ENCODE assay signal across 14 cellular contexts in genomic region chr14:58829594-58829993, GRCh38.
DNase-seq lines count a peak whose midpoint lies in the region; ATAC-seq, FAIRE-seq and TF ChIP-seq lines count a peak whose summit lies in the region.
"Had no signal": no experiment of that assay in that cellular context is flagged by ENCODE, and none has a peak within 500 bp of the region (broad histone marks: within the 10 kb centered on the region; RNA-seq: fewer than 3 reads in every experiment).

No MANE protein-coding gene starts in this region.

- no peaks in the 10 kb centered on the region for H3K79me2 ChIP-seq in astrocyte (ENCODE audit: insufficient read depth, low read length)

- no peaks in the 10 kb centered on the region for H3K27me3 Mint-ChIP-seq in astrocyte (ENCODE audit: low read depth, unreplicated experiment)
- H3K27me3 Mint-ChIP-seq: activated T-cell treated with anti-CD3 and anti-CD28 coated beads, Interleukin-2, amount 50 U/mL, for 24 hours had no signal

- H3K4me3 ChIP-seq in astrocyte (ENCODE audit: insufficient read depth, low read depth, low read length) (no peak overlapping the region), right lobe of liver (no peak overlapping the region), H7 (ENCODE audit: insufficient read depth, low read depth, low read length) (no peak overlapping the region)
- H3K4me3 ChIP-seq: SK-N-MC had no signal

- no peak overlapping the region for H3K27ac Mint-ChIP-seq in astrocyte (ENCODE audit: unreplicated experiment)
- H3K27ac Mint-ChIP-seq: activated T-cell treated with anti-CD3 and anti-CD28 coated beads, Interleukin-2, amount 50 U/mL, for 24 hours; CD14-positive monocyte; stimulated activated naive CD8-positive, alpha-beta T cell treated with anti-CD3 and anti-CD28 coated beads, Interleukin-15, Interleukin-2, amounts not matched to agents 100 ng/mL and 50 ng/mL, for 24 hours had no signal

- no peak for FAIRE-seq in astrocyte (lab: Jason Lieb, UNC)

- intact Hi-C loops in right lobe of liver (cut with DNase I), result no loop called here

- H3K36me3 Mint-ChIP-seq in astrocyte (ENCODE audit: low read depth, unreplicated experiment), result no peaks in the 10 kb centered on the region
- H3K36me3 Mint-ChIP-seq: CD14-positive monocyte had no signal

- H3K9me3 ChIP-seq in astrocyte (ENCODE audit: insufficient read depth, low read depth, low read length) (peaks cover 8% of the 10 kb centered on the region), right lobe of liver (no peaks in the 10 kb centered on the region)

- no peak for TF ChIP-seq CTCF in astrocyte (IDR thresholded peaks at IDR 0.05; ENCODE audit: insufficient read depth, low read depth, low read length)
- TF ChIP-seq CTCF in right lobe of liver (IDR thresholded peaks at IDR 0.05), result no peak

- H3K27ac ChIP-seq in astrocyte (ENCODE audit: low read depth, low read length), result no peak overlapping the region
- H3K27ac ChIP-seq in right lobe of liver, result no peak overlapping the region
- H3K27ac ChIP-seq: SK-N-MC had no signal

- TF ChIP-seq POLR2A in right lobe of liver (IDR thresholded peaks at IDR 0.05), result no peak

- H3K4me2 ChIP-seq in astrocyte (ENCODE audit: low read length), result peak overlapping the region; percentile 29

- no peaks in the 10 kb centered on the region for H3K36me3 ChIP-seq in astrocyte (ENCODE audit: insufficient read depth, low read length)
- no peaks in the 10 kb centered on the region for H3K36me3 ChIP-seq in right lobe of liver
- no peaks in the 10 kb centered on the region for H3K36me3 ChIP-seq in H7 (replicated peaks; ENCODE audit: control insufficient read depth, insufficient read depth, low read length)

- H2AFZ ChIP-seq in astrocyte (ENCODE audit: low read depth, low read length), result no peak overlapping the region

- no peak overlapping the region for H3K9ac ChIP-seq in astrocyte (ENCODE audit: low read length)

- H3K4me1 ChIP-seq in astrocyte (ENCODE audit: insufficient read depth, low read length), result peaks cover 7% of the 10 kb centered on the region
- peaks cover 0 to 7% (median 0%) of the 10 kb centered on the region in 4 donors for H3K4me1 ChIP-seq in right lobe of liver

- H3K9me3 Mint-ChIP-seq in astrocyte (ENCODE audit: unreplicated experiment), result peaks cover 12% of the 10 kb centered on the region
- H3K9me3 Mint-ChIP-seq: stimulated activated naive CD8-positive, alpha-beta T cell treated with anti-CD3 and anti-CD28 coated beads, Interleukin-15, Interleukin-2, amounts not matched to agents 100 ng/mL and 50 ng/mL, for 24 hours had no signal

- H4K20me1 ChIP-seq in astrocyte (ENCODE audit: insufficient read depth, low read length), result no peaks in the 10 kb centered on the region

- DNase-seq in DMS79 treated with DMSO at 0.1 percent for 48 hours (lab: John Stamatoyannopoulos, UW), result peak; percentile 91
- DNase-seq in NCI-H1436 treated with DMSO at 0.1 percent for 48 hours (lab: John Stamatoyannopoulos, UW), result peak; percentile 91
- peak; percentile 57 for DNase-seq in astrocyte (ENCODE audit: low read depth)
- no peak for DNase-seq in right lobe of liver
- no peak for DNase-seq in H7
- DNase-seq in activated gamma-delta T cell (lab: John Stamatoyannopoulos, UW), result no peak
- DNase-seq: activated CD4-positive, CD25-positive, alpha-beta regulatory T cell; activated T-cell treated with anti-CD3 and anti-CD28 coated beads, Interleukin-2, amount 50 U/mL, for 24 hours; stimulated activated CD4-positive, alpha-beta T cell treated with anti-CD3 and anti-CD28 coated beads, Interleukin-2, amount 100 ng/mL, for 48 hours had no signal

- no peak overlapping the region for H3K4me3 Mint-ChIP-seq in astrocyte (ENCODE audit: unreplicated experiment)
- H3K4me3 Mint-ChIP-seq: activated T-cell treated with anti-CD3 and anti-CD28 coated beads, Interleukin-2, amount 50 U/mL, for 24 hours; CD14-positive monocyte; stimulated activated naive CD8-positive, alpha-beta T cell treated with anti-CD3 and anti-CD28 coated beads, Interleukin-15, Interleukin-2, amounts not matched to agents 100 ng/mL and 50 ng/mL, for 24 hours had no signal

- 13% methylated on average over 3 of the region's 3 CpGs for WGBS in right lobe of liver (ENCODE audit: insufficient coverage, low coverage, low lambda C conversion rate, missing lambda C conversion rate)

- H3K27me3 ChIP-seq in astrocyte (ENCODE audit: insufficient read depth, low read length) (no peaks in the 10 kb centered on the region), right lobe of liver (no peaks in the 10 kb centered on the region), H7 (ENCODE audit: control insufficient read depth, insufficient read depth, low read length) (no peaks in the 10 kb centered on the region)

- H3K4me1 Mint-ChIP-seq in astrocyte (ENCODE audit: low read depth, unreplicated experiment), result peaks cover 5% of the 10 kb centered on the region
- H3K4me1 Mint-ChIP-seq: CD14-positive monocyte had no signal

- ATAC-seq in right lobe of liver, result peak; percentile 39 to 93 (median 67)
- no peak for ATAC-seq in HG03571 (IDR thresholded peaks at IDR 0.05; ENCODE audit: unreplicated experiment)
- no peak for ATAC-seq in GM21515 (IDR thresholded peaks at IDR 0.05; ENCODE audit: unreplicated experiment)

Comparison
In these comparisons a context has a peak if more than half of its experiments do, and no peak if none do; other contexts are left out.
1. DNase-seq: peak in DMS79 treated with DMSO at 0.1 percent for 48 hours (single experiment), NCI-H1436 treated with DMSO at 0.1 percent for 48 hours (single experiment) and astrocyte (single experiment); none in right lobe of liver (0 of 3), H7 (single experiment) and activated gamma-delta T cell (single experiment).
2. ATAC-seq: peak in right lobe of liver (4 of 4); none in HG03571 (single experiment) and GM21515 (single experiment).